In genomic region chr2:8662239-8662879, GRCh38 we compare ENCODE assay signal across 10 cellular contexts. TPM values are rescaled to one million over a fixed set of nuclear protein-coding genes. Genes with fewer than 3 reads are reported as not detected.
DNase-seq lines count a peak whose midpoint lies in the region; ATAC-seq, FAIRE-seq and TF ChIP-seq lines count a peak whose summit lies in the region.
"Had no signal": no experiment of that assay in that cellular context is flagged by ENCODE, and none has a peak within 500 bp of the region (broad histone marks: within the 10 kb centered on the region; RNA-seq: fewer than 3 reads in every experiment).

No MANE protein-coding gene starts in this region.

- no peaks in the 10 kb centered on the region for H3K79me2 ChIP-seq in HepG2 (ENCODE audit: insufficient read depth, low read length)

- 51% methylated on average over 10 of the region's 10 CpGs for WGBS in HepG2 (ENCODE audit: low lambda C conversion rate)
- 77 to 82% (median 80%) methylated on average over 10 of the region's 10 CpGs for WGBS in small intestine, 3 donors

- peak overlapping the region; percentile 40 for H3K4me2 ChIP-seq in HepG2 (ENCODE audit: low read depth, low read length)

- H3K9me3 ChIP-seq in ascending aorta (no peaks in the 10 kb centered on the region), HepG2 (ENCODE audit: low read length) (no peaks in the 10 kb centered on the region), small intestine (ENCODE audit: control insufficient read depth, low read depth) (no peaks in the 10 kb centered on the region)

- intact Hi-C loops in ascending aorta (cut with DNase I), result no loop called here
- intact Hi-C loops in HepG2 (cut with micrococcal nuclease; ENCODE audit: unreplicated experiment), result no loop called here

- H3K27ac ChIP-seq in ascending aorta (no peak overlapping the region), HepG2 (ENCODE audit: extremely low read length, insufficient read depth, low read length) (no peak overlapping the region), small intestine (ENCODE audit: low read depth in 1 of 2, low read length in 1 of 2) (no peak overlapping the region)

- no peaks in the 10 kb centered on the region for H3K36me3 ChIP-seq in ascending aorta
- no peaks in the 10 kb centered on the region for H3K36me3 ChIP-seq in HepG2 (replicated peaks in 1 of 2; ENCODE audit: control insufficient read depth in 1 of 2, insufficient read depth in 2 of 2, low read length in 2 of 2)
- no peaks in the 10 kb centered on the region for H3K36me3 ChIP-seq in small intestine (ENCODE audit: control insufficient read depth in 2 of 2, insufficient read depth in 2 of 2, low read length in 2 of 2)

- TF ChIP-seq CTCF in AG04449 (IDR thresholded peaks at IDR 0.05; ENCODE audit: insufficient read depth, low read length, missing control alignments), result peak; percentile 36
- TF ChIP-seq CTCF in ascending aorta (IDR thresholded peaks at IDR 0.05), result peak; percentile 7 to 33 (median 11)
- TF ChIP-seq CTCF in HepG2 (CRISPR knock-in tag; IDR thresholded peaks at IDR 0.05), result peak; percentile 15; the same call in 1 of the 2 replicates
- no peak for TF ChIP-seq CTCF in GM13977 (IDR thresholded peaks at IDR 0.05; ENCODE audit: extremely low read depth, insufficient read depth, missing control alignments)

- FAIRE-seq in HepG2 (lab: Jason Lieb, UNC) (peak; percentile 12), small intestine (lab: Jason Lieb, UNC) (no peak)

- H4K20me1 ChIP-seq in HepG2 (ENCODE audit: insufficient read depth, low read length), result no peaks in the 10 kb centered on the region

- CTCF ChIA-PET in AG04449 (lab: Yijun Ruan, JAX), result interaction anchor here (1.1 kb wide), 1 partner anchor 11 kb away, joined by 3 read pairs; no protein-coding TSS in a partner anchor
- CTCF ChIA-PET in HepG2 (lab: Yijun Ruan, JAX; ENCODE audit: low intra/inter-chr PET ratio, low total read pairs), result interaction anchor here (1.5 kb wide), 1 partner anchor 35 kb away, joined by 3 read pairs; no protein-coding TSS in a partner anchor

- POLR2A ChIA-PET in AG04449 (lab: Yijun Ruan, JAX) (interaction anchor here (0.7 to 1.9 kb wide), 5 partner anchors 17 to 55 kb away, joined by 3 to 12 read pairs (median 3); partner anchors contain the start of gene ID2), HepG2 (lab: Yijun Ruan, JAX) (interaction anchor here (0.8 to 4.0 kb wide), 4 partner anchors 18 to 88 kb away, joined by 3 to 49 read pairs (median 4); partner anchors contain the start of gene ID2)

- no peak overlapping the region for H2AFZ ChIP-seq in HepG2 (ENCODE audit: low read length)

- no peak overlapping the region for H3K9ac ChIP-seq in HepG2 (ENCODE audit: insufficient read depth, low read depth, low read length)

- TF ChIP-seq RAD21 in HepG2 (CRISPR knock-in tag; IDR thresholded peaks at IDR 0.05), result no peak

- H3K4me1 ChIP-seq in ascending aorta (peaks cover 0 to 3% of the 10 kb centered on the region in 2 donors), HepG2 (ENCODE audit: insufficient read depth, low read length) (peaks cover 56% of the 10 kb centered on the region), small intestine (ENCODE audit: control insufficient read depth in 2 of 2, insufficient read depth in 1 of 2, low read depth in 1 of 2, low read length in 1 of 2) (no peaks in the 10 kb centered on the region)

- H3K4me3 ChIP-seq in AG04449 (ENCODE audit: low read depth, low read length) (no peak overlapping the region), ascending aorta (no peak overlapping the region), HepG2 (replicated peaks in 1 of 3; ENCODE audit: insufficient read depth in 1 of 3, low read depth in 2 of 3, low read length in 3 of 3) (no peak overlapping the region), small intestine (ENCODE audit: low read depth in 1 of 2, low read length in 2 of 2) (no peak overlapping the region)

- no peak for TF ChIP-seq POLR2A in HepG2 (IDR thresholded peaks at IDR 0.05; ENCODE audit: insufficient read depth in 1 of 2, low read depth in 2 of 2, low read length in 2 of 2)

- no peak for DNase-seq in AG04449 (ENCODE audit: low read depth, low spot score)
- DNase-seq in HCEC 1CT, result peak; percentile 77
- peak in 1 of 2 donors; percentile 68 for DNase-seq in ascending aorta (ENCODE audit: low spot score in 2 of 2)
- peak; percentile 63 for DNase-seq in HepG2 (ENCODE audit: low spot score)
- DNase-seq in small intestine, result no peak
- DNase-seq in GM13977 (ENCODE audit: low spot score), result no peak
- DNase-seq in NCI-H524 treated with DMSO at 0.1 percent for 48 hours (lab: John Stamatoyannopoulos, UW), result no peak
- DNase-seq: NCI-H2029 treated with DMSO at 0.1 percent for 48 hours, T-cell had no signal

- no TSS peak for BruUV-seq in HepG2 (replicated peaks; lab: Mats Ljungman, UMichigan)

- peak in 1 of 2 experiments; percentile 41; a peak in 1 of 4 replicates for TF ChIP-seq EP300 in HepG2 (IDR thresholded peaks at IDR 0.05; ENCODE audit: low read depth in 2 of 2, low read length in 2 of 2)
- TF ChIP-seq EP300 in HepG2 (CRISPR knock-in tag; IDR thresholded peaks at IDR 0.05; ENCODE audit: borderline replicate concordance), result no peak

- in situ Hi-C loops in HepG2 (cut with HindIII; ENCODE audit: extremely low pct_ligation_motif_present, low pct_unique_long_range_greater_than_20kb) (no loop called here), GM13977 (cut with MboI; ENCODE audit: low pct_unique_long_range_greater_than_20kb, low sequenced_read_pairs, unreplicated experiment) (no loop called here)

- H3K27me3 ChIP-seq in ascending aorta (no peaks in the 10 kb centered on the region), HepG2 (ENCODE audit: control insufficient read depth in 1 of 2, insufficient read depth in 2 of 2, low read length in 2 of 2) (no peaks in the 10 kb centered on the region), small intestine (ENCODE audit: control insufficient read depth in 2 of 2, insufficient read depth in 2 of 2, low read length in 2 of 2) (no peaks in the 10 kb centered on the region)

- ATAC-seq in HepG2 (peak; percentile 6; the same call in 1 of the 3 replicates), HG02588 (IDR thresholded peaks at IDR 0.05; ENCODE audit: unreplicated experiment) (no peak)
- ATAC-seq: T-cell had no signal

TF ChIP-seq in HepG2, 621 proteins besides CTCF, POLR2A, EP300 and RAD21 (continues in another document):
- TF ChIP-seq YY1 (IDR thresholded peaks at IDR 0.05; ENCODE audit: insufficient read depth, insufficient replicate concordance, low read depth, low read length) (no peak), RXRA (CRISPR knock-in tag; IDR thresholded peaks at IDR 0.05) (0 out of 2 replicates have a peak, but pooled peaks have one; percentile 29), TBX2 (CRISPR knock-in tag; IDR thresholded peaks at IDR 0.05; ENCODE audit: borderline replicate concordance) (no peak; the same call in 1 of the 2 replicates), ZNF446 (CRISPR knock-in tag; IDR thresholded peaks at IDR 0.05) (no peak)
- TF ChIP-seq, protein P1, sequence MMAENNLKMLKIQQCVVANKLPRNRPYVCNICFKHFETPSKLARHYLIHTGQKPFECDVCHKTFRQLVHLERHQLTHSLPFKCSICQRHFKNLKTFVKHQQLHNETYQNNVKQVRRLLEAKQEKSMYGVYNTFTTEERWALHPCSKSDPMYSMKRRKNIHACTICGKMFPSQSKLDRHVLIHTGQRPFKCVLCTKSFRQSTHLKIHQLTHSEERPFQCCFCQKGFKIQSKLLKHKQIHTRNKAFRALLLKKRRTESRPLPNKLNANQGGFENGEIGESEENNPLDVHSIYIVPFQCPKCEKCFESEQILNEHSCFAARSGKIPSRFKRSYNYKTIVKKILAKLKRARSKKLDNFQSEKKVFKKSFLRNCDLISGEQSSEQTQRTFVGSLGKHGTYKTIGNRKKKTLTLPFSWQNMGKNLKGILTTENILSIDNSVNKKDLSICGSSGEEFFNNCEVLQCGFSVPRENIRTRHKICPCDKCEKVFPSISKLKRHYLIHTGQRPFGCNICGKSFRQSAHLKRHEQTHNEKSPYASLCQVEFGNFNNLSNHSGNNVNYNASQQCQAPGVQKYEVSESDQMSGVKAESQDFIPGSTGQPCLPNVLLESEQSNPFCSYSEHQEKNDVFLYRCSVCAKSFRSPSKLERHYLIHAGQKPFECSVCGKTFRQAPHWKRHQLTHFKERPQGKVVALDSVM (CRISPR knock-in tag; IDR thresholded peaks at IDR 0.05), result peak; percentile 50; the same call in 1 of the 2 replicates

RNA-seq across cellular contexts. Expression of gene ID2, which starts 19.5 kb away (rescaled TPM):
- total RNA-seq in ascending aorta (752 TPM), HepG2 (2016; rRNA removed; fragmentation: Illumina TruSeq; extraction: Trizol) (214 and 258 TPM in 2 replicates)
- total RNA-seq in HepG2 (2016; cell fraction: cytosol; rRNA removed; fragmentation: Illumina TruSeq; extraction: Trizol; ENCODE audit: low read depth), result 123 and 125 TPM in 2 replicates
- 231 and 299 TPM in 2 replicates for total RNA-seq in HepG2 (2016; cell fraction: insoluble cytoplasmic fraction; rRNA removed; fragmentation: Illumina TruSeq; extraction: Trizol)
- total RNA-seq in HepG2 (2016; cell fraction: membrane; rRNA removed; fragmentation: Illumina TruSeq; extraction: Trizol), result 120 and 130 TPM in 2 replicates
- 161 and 168 TPM in 2 replicates for total RNA-seq in HepG2 (2016; cell fraction: nucleus; rRNA removed; fragmentation: Illumina TruSeq; extraction: Trizol)
- polyA plus RNA-seq in HepG2 (2011; rRNA removed) (610 and 719 TPM in 2 replicates), small intestine (100 to 1,000 TPM in 2 of 3 donors, 10 to 100 TPM in 1; 70.2 to 178 (median 116) TPM)
- polyA plus RNA-seq in HepG2 (2011; cell fraction: cytosol; rRNA removed), result 553 and 655 TPM in 2 replicates
- polyA plus RNA-seq in HepG2 (2011; cell fraction: nucleus; rRNA removed), result 354 and 556 TPM in 2 replicates
- 144 and 150 TPM in 2 replicates for polyA plus RNA-seq in HepG2 (2012)
- 39.6 and 40.9 TPM in 2 replicates for polyA plus RNA-seq in HepG2 (2016; cell fraction: cytosol; fragmentation: Illumina TruSeq; extraction: Trizol; ENCODE audit: low read depth)
- polyA plus RNA-seq in HepG2 (2016; cell fraction: insoluble cytoplasmic fraction; fragmentation: Illumina TruSeq; extraction: Trizol; ENCODE audit: low read depth), result 355 and 371 TPM in 2 replicates
- polyA plus RNA-seq in HepG2 (2016; cell fraction: membrane; fragmentation: Illumina TruSeq; extraction: Trizol; ENCODE audit: low read depth), result 61.5 and 69.8 TPM in 2 replicates
- polyA plus RNA-seq in HepG2 (2016; cell fraction: nucleus; fragmentation: Illumina TruSeq; extraction: Trizol; ENCODE audit: insufficient read depth, low read depth), result 375 and 408 TPM in 2 replicates
- polyA minus RNA-seq in HepG2 (2011; rRNA and poly(A)+ RNA removed; ENCODE audit: low replicate concordance), result 143 and 451 TPM in 2 replicates
- 138 and 177 TPM in 2 replicates for polyA minus RNA-seq in HepG2 (2011; cell fraction: cytosol; rRNA and poly(A)+ RNA removed)
- 115 and 276 TPM in 2 replicates for polyA minus RNA-seq in HepG2 (2011; cell fraction: nucleus; rRNA and poly(A)+ RNA removed)

Comparison
In these comparisons a context has a peak if more than half of its experiments do, and no peak if none do; other contexts are left out.
1. DNase-seq: peak in HCEC 1CT (single experiment) and HepG2 (single experiment); none in AG04449 (single experiment), small intestine (single experiment), GM13977 (single experiment) and NCI-H524 treated with DMSO at 0.1 percent for 48 hours (single experiment).